1 cellular context compared by ENCODE assay signal in genomic region chr19:45095496-45096413, GRCh38.
TF ChIP-seq lines count a peak whose summit lies in the region.

No MANE protein-coding gene starts in this region.

TF ChIP-seq in GM23338, 12 proteins besides CTCF, POLR2A, EP300 and RAD21 (continued from another document):
- TF ChIP-seq ZNF462 (CRISPR knock-in tag; IDR thresholded peaks at IDR 0.05): no peak
- no peak for TF ChIP-seq ETS1 (IDR thresholded peaks at IDR 0.05)
- TF ChIP-seq EZH2phosphoT487 (IDR thresholded peaks at IDR 0.05; ENCODE audit: unreplicated experiment): no peak
- TF ChIP-seq JUNB (IDR thresholded peaks at IDR 0.05; ENCODE audit: unreplicated experiment): no peak
- no peak for TF ChIP-seq NANOG (IDR thresholded peaks at IDR 0.05; ENCODE audit: borderline replicate concordance)
- TF ChIP-seq ZNF331 (CRISPR knock-in tag; IDR thresholded peaks at IDR 0.05; ENCODE audit: low read depth): no peak
- TF ChIP-seq POLR2AphosphoS5 (IDR thresholded peaks at IDR 0.05; ENCODE audit: low read depth): no peak
- no peak for TF ChIP-seq REST (IDR thresholded peaks at IDR 0.05; ENCODE audit: unreplicated experiment)
